Comparison of ENCODE assay signal across 9 cellular contexts in the genomic region with DNA sequence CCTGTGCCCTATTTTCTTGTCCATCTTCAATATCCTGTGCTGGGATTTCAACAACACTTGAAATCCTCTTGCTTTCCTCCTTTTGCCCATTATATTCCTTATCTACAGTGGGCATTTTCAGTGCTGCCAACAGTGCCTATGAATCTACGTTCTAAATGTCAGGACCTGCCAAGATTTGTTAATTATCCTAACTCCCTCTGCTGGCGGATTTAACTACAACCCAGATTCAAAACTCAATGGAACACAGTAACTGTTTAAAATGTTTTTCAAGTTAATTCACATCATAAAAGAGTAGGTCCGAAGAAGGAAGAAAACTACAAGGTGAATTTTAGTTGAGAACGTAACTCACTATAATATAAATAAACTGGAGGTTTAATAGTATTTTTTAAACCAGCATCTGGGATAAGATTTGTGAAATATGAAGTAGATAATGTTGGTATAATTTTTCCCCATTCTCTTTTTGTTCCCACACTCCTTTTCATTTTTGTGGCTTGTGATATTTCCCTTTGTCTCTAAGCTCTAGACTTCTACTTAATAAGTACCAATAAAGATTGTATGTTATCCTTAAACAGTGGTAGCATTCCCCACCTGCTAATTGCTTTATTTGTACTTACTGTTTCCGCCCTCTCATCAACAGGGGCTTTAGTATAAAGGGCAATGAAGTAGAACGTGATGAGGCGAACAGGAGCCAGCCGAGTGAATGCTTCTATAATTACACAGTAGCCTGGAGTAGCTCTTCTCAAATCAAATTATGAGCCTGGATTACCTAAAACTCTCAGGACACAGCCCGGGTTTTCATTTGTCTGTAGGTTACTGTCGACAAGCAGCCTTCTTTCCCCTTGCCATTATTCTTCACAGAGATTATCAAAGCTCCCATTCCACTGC.
A peak's percentile ranks its signal among the peaks of the same experiment; 100 is the strongest.
DNase-seq lines count a peak whose midpoint lies in the region; ATAC-seq, FAIRE-seq and TF ChIP-seq lines count a peak whose summit lies in the region.
"Had no signal": no experiment of that assay in that cellular context is flagged by ENCODE, and none has a peak within 500 bp of the region (broad histone marks: within the 10 kb centered on the region; RNA-seq: fewer than 3 reads in every experiment).

No MANE protein-coding gene starts in this region.

- no peaks in the 10 kb centered on the region for H3K27me3 Mint-ChIP-seq in neural crest cell (ENCODE audit: low read depth)

- intact Hi-C loops in left ventricle myocardium superior (cut with micrococcal nuclease), result no loop called here

- no peak overlapping the region for H3K4me3 ChIP-seq in GM23248

- no peak overlapping the region for H3K4me2 ChIP-seq in GM23248 (ENCODE audit: unreplicated experiment)

- H3K9me3 ChIP-seq in GM23248 (ENCODE audit: low read depth), result no peaks in the 10 kb centered on the region

- WGBS in GM23248 (ENCODE audit: low coverage in 1 of 2, low lambda C conversion rate in 2 of 2, missing lambda C conversion rate in 2 of 2), 2 experiments, result 17 to 20% methylated on average over 10 of the region's 10 CpGs

- peaks cover 3% of the 10 kb centered on the region for H3K9me3 Mint-ChIP-seq in neural crest cell
- H3K9me3 Mint-ChIP-seq: activated naive CD4-positive, alpha-beta T cell treated with anti-CD3 and anti-CD28 coated beads, Interleukin-2, amount 50 U/mL, for 72 hours had no signal

- H3F3A ChIP-seq in GM23248 (ENCODE audit: insufficient read depth), result no peaks in the 10 kb centered on the region

- no peaks in the 10 kb centered on the region for H3K27me3 ChIP-seq in GM23248 (replicated peaks; ENCODE audit: insufficient read depth)

- H3K79me2 ChIP-seq in GM23248 (ENCODE audit: insufficient read depth), result no peaks in the 10 kb centered on the region

- H3K36me3 ChIP-seq in GM23248 (ENCODE audit: low read depth), result no peaks in the 10 kb centered on the region

- H3K36me3 Mint-ChIP-seq in neural crest cell (ENCODE audit: low read depth), result no peaks in the 10 kb centered on the region
- H3K36me3 Mint-ChIP-seq: activated naive CD4-positive, alpha-beta T cell treated with anti-CD3 and anti-CD28 coated beads, Interleukin-2, amount 50 U/mL, for 72 hours had no signal

- H3K27ac ChIP-seq in GM23248, result no peak overlapping the region

- H3K27ac Mint-ChIP-seq in neural crest cell (ENCODE audit: unreplicated experiment), result peak overlapping the region; percentile 20
- H3K27ac Mint-ChIP-seq: activated naive CD4-positive, alpha-beta T cell treated with anti-CD3 and anti-CD28 coated beads, Interleukin-2, amount 50 U/mL, for 72 hours had no signal

- H3K4me1 ChIP-seq in GM23248 (ENCODE audit: insufficient read depth), result no peaks in the 10 kb centered on the region

- DNase-seq in ACHN (peak; percentile 31), GM23248 (peak; percentile 23), NCI-H460 (ENCODE audit: extremely low read depth, low read depth) (peak; percentile 45), neural crest cell (ENCODE audit: low read depth, low spot score) (no peak), left ventricle myocardium superior (no peak), HTR-8/SVneo (ENCODE audit: insufficient read length, low spot score) (no peak), cortex of kidney (lab: John Stamatoyannopoulos, UW) (no peak)

- FAIRE-seq in colon (lab: Jason Lieb, UNC) (peak; percentile 18), HTR-8/SVneo (lab: Jason Lieb, UNC) (no peak)

- no peak overlapping the region for H2AFZ ChIP-seq in GM23248

- ATAC-seq in left ventricle myocardium superior, result no peak
- ATAC-seq: activated naive CD4-positive, alpha-beta T cell treated with anti-CD3 and anti-CD28 coated beads, Interleukin-2, amount 50 U/mL, for 72 hours had no signal

- in situ Hi-C loops in ACHN (cut with HindIII; ENCODE audit: low pct_ligation_motif_present, low pct_unique_long_range_greater_than_20kb, low sequenced_read_pairs) (no loop called here), GM23248 (cut with MboI) (no loop called here)

- no peak overlapping the region for H3K4me3 Mint-ChIP-seq in neural crest cell

- no peak overlapping the region for H3K9ac ChIP-seq in GM23248

- TF ChIP-seq CTCF in neural crest cell (conservative IDR thresholded peaks at IDR 0.05), result peak; percentile 68

- no peaks in the 10 kb centered on the region for H3K9me2 ChIP-seq in GM23248 (ENCODE audit: insufficient read depth)

- H4K20me1 ChIP-seq in GM23248 (ENCODE audit: insufficient read depth), result no peaks in the 10 kb centered on the region

- H3K4me1 Mint-ChIP-seq in neural crest cell, result peaks cover 21% of the 10 kb centered on the region

Comparison
In these comparisons a context has a peak if more than half of its experiments do, and no peak if none do; other contexts are left out.
1. DNase-seq: peak in ACHN (single experiment), GM23248 (single experiment) and NCI-H460 (single experiment); none in neural crest cell (single experiment), left ventricle myocardium superior (single experiment), HTR-8/SVneo (single experiment) and cortex of kidney (single experiment).